ENCODE assay signal across 17 cellular contexts in genomic region chr17:50288306-50288705, GRCh38. TPM values are rescaled to one million over a fixed set of nuclear protein-coding genes. Genes with fewer than 3 reads are reported as not detected.
A peak's percentile ranks its signal among the peaks of the same experiment; 100 is the strongest.
DNase-seq lines count a peak whose midpoint lies in the region; ATAC-seq and TF ChIP-seq lines count a peak whose summit lies in the region.
"Had no signal": no experiment of that assay in that cellular context is flagged by ENCODE, and none has a peak within 500 bp of the region (broad histone marks: within the 10 kb centered on the region; RNA-seq: fewer than 3 reads in every experiment).

No MANE protein-coding gene starts in this region.

- H3K27me3 ChIP-seq in upper lobe of right lung (no peaks in the 10 kb centered on the region), left lung (no peaks in the 10 kb centered on the region)

- DNase-seq in T-helper 2 cell treated with Interferon-gamma antibody and Interleukin-4, amounts not matched to agents 5 μg/mL and 100 μg/mL, for 36 hours (ENCODE audit: low spot score), result no peak
- DNase-seq in T-helper 2 cell, result no peak
- DNase-seq in RWPE1 (ENCODE audit: low spot score), result no peak
- no peak for DNase-seq in foreskin fibroblast
- DNase-seq in upper lobe of right lung, result no peak
- no peak for DNase-seq in HEK293T (ENCODE audit: extremely low spot score)
- DNase-seq in activated gamma-delta T cell (lab: John Stamatoyannopoulos, UW), result no peak
- no peak for DNase-seq in left lung
- DNase-seq: activated B cell treated with CpG ODN at 0.5 μM for 24 hours; COR-L47; hypothalamus; natural killer cell; NCI-H2107; stimulated activated naive CD4-positive, alpha-beta T cell; SW 1271 had no signal

- H3K36me3 ChIP-seq in upper lobe of right lung (no peaks in the 10 kb centered on the region), left lung (no peaks in the 10 kb centered on the region)
- H3K36me3 ChIP-seq: HAP-1 had no signal

- H3K9me3 ChIP-seq in upper lobe of right lung, result no peaks in the 10 kb centered on the region
- no peaks in the 10 kb centered on the region for H3K9me3 ChIP-seq in left lung
- H3K9me3 ChIP-seq: HAP-1 had no signal

- H3K27ac ChIP-seq in RWPE1 (peak overlapping the region; percentile 57), upper lobe of right lung (peak overlapping the region; percentile 83), left lung (no peak overlapping the region)

- POLR2A ChIA-PET in RWPE1 (lab: Yijun Ruan, JAX; ENCODE audit: low non-redundant PET) (interaction anchor here (0.6 kb wide), 1 partner anchor 88 kb away, joined by 6 read pairs; no protein-coding TSS in a partner anchor), HEK293T (lab: Yijun Ruan, JAX) (no interaction called here)

- intact Hi-C loops in upper lobe of right lung (cut with DNase I), result no loop called here
- intact Hi-C loops in left lung (cut with DNase I), result no loop called here

- peak overlapping the region; percentile 56 for H3K4me3 Mint-ChIP-seq in T-helper 2 cell treated with Interferon-gamma antibody and Interleukin-4, amounts not matched to agents 5 μg/mL and 100 μg/mL, for 36 hours
- H3K4me3 Mint-ChIP-seq: activated B cell treated with CpG ODN at 0.5 μM for 24 hours, natural killer cell had no signal

- H3K27ac Mint-ChIP-seq in T-helper 2 cell treated with Interferon-gamma antibody and Interleukin-4, amounts not matched to agents 5 μg/mL and 100 μg/mL, for 36 hours, result peak overlapping the region; percentile 70
- H3K27ac Mint-ChIP-seq: activated B cell treated with CpG ODN at 0.5 μM for 24 hours, natural killer cell had no signal

- H3K4me3 ChIP-seq in foreskin fibroblast (ENCODE audit: low read depth in 1 of 2, low read length in 2 of 2) (peak overlapping the region; percentile 37 to 55), upper lobe of right lung (no peak overlapping the region), left lung (no peak overlapping the region)
- H3K4me3 ChIP-seq: HAP-1 had no signal

- TF ChIP-seq CTCF in RWPE1 (conservative IDR thresholded peaks at IDR 0.05; ENCODE audit: low read depth) (no peak), foreskin fibroblast (IDR thresholded peaks at IDR 0.05; ENCODE audit: low read depth, low read length) (no peak), upper lobe of right lung (IDR thresholded peaks at IDR 0.05) (no peak), left lung (IDR thresholded peaks at IDR 0.05) (no peak)

- H3K4me1 ChIP-seq in upper lobe of right lung (peaks cover 30% of the 10 kb centered on the region), left lung (peaks cover 18 to 71% of the 10 kb centered on the region in 2 donors)
- H3K4me1 ChIP-seq: HAP-1 had no signal

- CTCF ChIA-PET in RWPE1 (lab: Yijun Ruan, JAX) (interaction anchor here (1.0 to 1.4 kb wide), 3 partner anchors 10 to 76 kb away, joined by 3 to 6 read pairs (median 3); no protein-coding TSS in a partner anchor), HEK293T (lab: Yijun Ruan, JAX) (interaction anchor here (0.6 to 2.6 kb wide), 3 partner anchors 45 to 194 kb away, joined by 3 to 7 read pairs (median 3); no protein-coding TSS in a partner anchor)

- H3K36me3 Mint-ChIP-seq in T-helper 2 cell treated with Interferon-gamma antibody and Interleukin-4, amounts not matched to agents 5 μg/mL and 100 μg/mL, for 36 hours (ENCODE audit: low read depth), result peaks cover 8% of the 10 kb centered on the region
- H3K36me3 Mint-ChIP-seq: natural killer cell had no signal

- no peak for ATAC-seq in upper lobe of right lung
- no peak for ATAC-seq in left lung
- ATAC-seq: left lobe of liver, natural killer cell had no signal

- peaks cover 50% of the 10 kb centered on the region for H3K4me1 Mint-ChIP-seq in T-helper 2 cell treated with Interferon-gamma antibody and Interleukin-4, amounts not matched to agents 5 μg/mL and 100 μg/mL, for 36 hours (ENCODE audit: low read depth)
- H3K4me1 Mint-ChIP-seq: activated B cell treated with CpG ODN at 0.5 μM for 24 hours had no signal

- peaks cover under 1% of the 10 kb centered on the region for H3K9me3 Mint-ChIP-seq in T-helper 2 cell treated with Interferon-gamma antibody and Interleukin-4, amounts not matched to agents 5 μg/mL and 100 μg/mL, for 36 hours
- H3K9me3 Mint-ChIP-seq: activated B cell treated with CpG ODN at 0.5 μM for 24 hours, natural killer cell had no signal

- no peaks in the 10 kb centered on the region for H3K27me3 Mint-ChIP-seq in T-helper 2 cell treated with Interferon-gamma antibody and Interleukin-4, amounts not matched to agents 5 μg/mL and 100 μg/mL, for 36 hours (ENCODE audit: low read depth)

TF ChIP-seq in HEK293T, 16 proteins besides CTCF, POLR2A, EP300 and RAD21:
- TF ChIP-seq ARNT (IDR thresholded peaks at IDR 0.05), result no peak
- TF ChIP-seq LEF1 (IDR thresholded peaks at IDR 0.05; ENCODE audit: borderline replicate concordance), result no peak
- no peak for TF ChIP-seq NFRKB (IDR thresholded peaks at IDR 0.05)
- no peak for TF ChIP-seq SUZ12 (IDR thresholded peaks at IDR 0.05)
- no peak for TF ChIP-seq FOXK2 (IDR thresholded peaks at IDR 0.05)
- TF ChIP-seq ELF4 (IDR thresholded peaks at IDR 0.05), result no peak
- no peak for TF ChIP-seq SP1 (IDR thresholded peaks at IDR 0.05)
- TF ChIP-seq HDGF (IDR thresholded peaks at IDR 0.05; ENCODE audit: borderline replicate concordance), result no peak
- no peak for TF ChIP-seq FOXM1 (IDR thresholded peaks at IDR 0.05; ENCODE audit: borderline replicate concordance)
- TF ChIP-seq BHLHE40 (IDR thresholded peaks at IDR 0.05; ENCODE audit: borderline replicate concordance), result no peak
- no peak for TF ChIP-seq ZNF384 (IDR thresholded peaks at IDR 0.05)
- no peak for TF ChIP-seq FOXA1 (IDR thresholded peaks at IDR 0.05)
- TF ChIP-seq, protein P1, sequence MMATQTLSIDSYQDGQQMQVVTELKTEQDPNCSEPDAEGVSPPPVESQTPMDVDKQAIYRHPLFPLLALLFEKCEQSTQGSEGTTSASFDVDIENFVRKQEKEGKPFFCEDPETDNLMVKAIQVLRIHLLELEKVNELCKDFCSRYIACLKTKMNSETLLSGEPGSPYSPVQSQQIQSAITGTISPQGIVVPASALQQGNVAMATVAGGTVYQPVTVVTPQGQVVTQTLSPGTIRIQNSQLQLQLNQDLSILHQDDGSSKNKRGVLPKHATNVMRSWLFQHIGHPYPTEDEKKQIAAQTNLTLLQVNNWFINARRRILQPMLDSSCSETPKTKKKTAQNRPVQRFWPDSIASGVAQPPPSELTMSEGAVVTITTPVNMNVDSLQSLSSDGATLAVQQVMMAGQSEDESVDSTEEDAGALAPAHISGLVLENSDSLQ (IDR thresholded peaks at IDR 0.05), result no peak
- no peak for TF ChIP-seq TARDBP (IDR thresholded peaks at IDR 0.05)
- TF ChIP-seq CTBP1 (IDR thresholded peaks at IDR 0.05; ENCODE audit: borderline replicate concordance), result no peak
- no peak for TF ChIP-seq L3MBTL2 (conservative IDR thresholded peaks at IDR 0.05)

RNA-seq across cellular contexts. Expression of gene TMEM92, which starts 14.0 kb away (rescaled TPM):
- total RNA-seq in upper lobe of right lung (11.3 TPM), left lung (10 to 100 TPM in 1 of 2 donors, 1 to 10 TPM in 1; 4.4 to 10.7 TPM)
- total RNA-seq: activated B cell treated with CpG ODN at 0.5 μM for 24 hours, natural killer cell had no signal

RNA-seq across cellular contexts. Expression of gene XYLT2, which starts 57.6 kb away (rescaled TPM):
- total RNA-seq in upper lobe of right lung (20.3 TPM), left lung (10 to 100 TPM; 19.6 to 24.3 TPM)

Comparison
In these comparisons a context has a peak if more than half of its experiments do, and no peak if none do; other contexts are left out.
1. H3K27ac ChIP-seq: peak in RWPE1 (single experiment) and upper lobe of right lung (single experiment); none in left lung (0 of 2).
2. H3K4me3 ChIP-seq: peak in foreskin fibroblast (2 of 2); none in upper lobe of right lung (single experiment) and left lung (0 of 2).